1 cellular context compared by ENCODE assay signal in genomic region chr5:41403846-41404245, GRCh38.
TF ChIP-seq lines count a peak whose summit lies in the region.

No MANE protein-coding gene starts in this region.

TF ChIP-seq in IMR-90, 13 proteins besides CTCF, POLR2A, EP300 and RAD21 (continued from another document):
- TF ChIP-seq USF2 (IDR thresholded peaks at IDR 0.05; ENCODE audit: low read depth, low read length) = no peak
